19 cellular contexts compared by ENCODE assay signal in genomic region chr2:27018142-27018541, GRCh38. TPM values are rescaled to one million over a fixed set of nuclear protein-coding genes. Genes with fewer than 3 reads are reported as not detected.
DNase-seq lines count a peak whose midpoint lies in the region; ATAC-seq and TF ChIP-seq lines count a peak whose summit lies in the region.
"Had no signal": no experiment of that assay in that cellular context is flagged by ENCODE, and none has a peak within 500 bp of the region (broad histone marks: within the 10 kb centered on the region; RNA-seq: fewer than 3 reads in every experiment).

No MANE protein-coding gene starts in this region.

- H2BK120ac ChIP-seq in mesenchymal stem cell (ENCODE audit: low read depth, low read length), result no peak overlapping the region

- no peak overlapping the region for H3K14ac ChIP-seq in mesenchymal stem cell (ENCODE audit: low read length in 2 of 2)

- H2AFZ ChIP-seq in mesenchymal stem cell (ENCODE audit: low read depth, low read length), result no peak overlapping the region

- ATAC-seq in Right ventricle myocardium inferior, result peak; percentile 69
- ATAC-seq in HG02798 (IDR thresholded peaks at IDR 0.05; ENCODE audit: poor library complexity, unreplicated experiment), result no peak
- ATAC-seq: CD8-positive, alpha-beta T cell; K562; Panc1 had no signal

- no peak overlapping the region for H4K8ac ChIP-seq in mesenchymal stem cell (ENCODE audit: low read length)

- H3K36me3 ChIP-seq in right atrium auricular region (peaks cover 6% of the 10 kb centered on the region), mesenchymal stem cell (ENCODE audit: control insufficient read depth in 1 of 2, insufficient read depth in 2 of 2, low read depth in 1 of 2, low read length in 2 of 2) (peaks cover 5 to 18% of the 10 kb centered on the region in 2 experiments), subcutaneous abdominal adipose tissue (ENCODE audit: control insufficient read depth in 5 of 5, insufficient read depth in 5 of 5, low read length in 5 of 5) (peaks cover 0 to 11% (median 11%) of the 10 kb centered on the region in 5 donors)
- H3K36me3 ChIP-seq: SJCRH30 had no signal

- H3K9me3 ChIP-seq in right atrium auricular region, result no peaks in the 10 kb centered on the region
- no peaks in the 10 kb centered on the region for H3K9me3 ChIP-seq in mesenchymal stem cell (ENCODE audit: control insufficient read depth, low read length)
- H3K9me3 ChIP-seq in subcutaneous abdominal adipose tissue (ENCODE audit: control insufficient read depth in 5 of 5, low read length in 5 of 5), result no peaks in the 10 kb centered on the region

- H3K27ac ChIP-seq in right atrium auricular region (no peak overlapping the region), mesenchymal stem cell (ENCODE audit: low read length, poor library complexity, severe bottlenecking) (no peak overlapping the region), subcutaneous abdominal adipose tissue (ENCODE audit: low read depth, low read length) (peak overlapping the region; percentile 78), caudate nucleus (ENCODE audit: low read depth, low read length) (no peak overlapping the region)
- H3K27ac ChIP-seq: SJCRH30 had no signal

- intact Hi-C loops in Right ventricle myocardium inferior (cut with DNase I), result no loop called here
- intact Hi-C loops in cardiac septum (cut with DNase I), result loop anchor here (5.0 kb wide), 1 partner anchor 171 kb away; the partner anchor contains the start of gene DPYSL5

- H2BK15ac ChIP-seq in mesenchymal stem cell (ENCODE audit: low read depth, poor library complexity, severe bottlenecking), result peak overlapping the region; percentile 3

- TF ChIP-seq CTCF in right atrium auricular region (IDR thresholded peaks at IDR 0.05), result no peak

- H3K4ac ChIP-seq in mesenchymal stem cell (ENCODE audit: low read depth in 1 of 2, low read length in 2 of 2), result no peak overlapping the region

- no peak overlapping the region for H3K18ac ChIP-seq in mesenchymal stem cell (ENCODE audit: low read depth in 1 of 2, low read length in 2 of 2)

- peaks cover 3% of the 10 kb centered on the region for H3K79me1 ChIP-seq in mesenchymal stem cell (replicated peaks; ENCODE audit: low read length, poor library complexity, severe bottlenecking)

- H3K4me2 ChIP-seq in mesenchymal stem cell (ENCODE audit: low read length, poor library complexity, severe bottlenecking), result no peak overlapping the region

- H3K4me1 ChIP-seq in right atrium auricular region (peaks cover 0 to 51% of the 10 kb centered on the region in 2 donors), mesenchymal stem cell (ENCODE audit: control insufficient read depth, insufficient read depth, low read depth, low read length) (peaks cover 14% of the 10 kb centered on the region), subcutaneous abdominal adipose tissue (ENCODE audit: control insufficient read depth in 5 of 5, insufficient read depth in 5 of 5, low read length in 5 of 5) (peaks cover 18 to 76% (median 65%) of the 10 kb centered on the region in 5 donors)

- no peaks in the 10 kb centered on the region for H3K27me3 ChIP-seq in right atrium auricular region
- H3K27me3 ChIP-seq in mesenchymal stem cell (ENCODE audit: control insufficient read depth in 1 of 2, insufficient read depth in 1 of 2, low read length in 2 of 2), result no peaks in the 10 kb centered on the region
- no peaks in the 10 kb centered on the region for H3K27me3 ChIP-seq in subcutaneous abdominal adipose tissue (ENCODE audit: control insufficient read depth in 5 of 5, insufficient read depth in 4 of 5, low read length in 5 of 5)
- H3K27me3 ChIP-seq: SJCRH30 had no signal

- peak overlapping the region in 1 of 2 experiments; percentile 19 for H3K23ac ChIP-seq in mesenchymal stem cell (ENCODE audit: low read length in 2 of 2)

- peak overlapping the region in 1 of 2 experiments; percentile 32 for H2BK12ac ChIP-seq in mesenchymal stem cell (ENCODE audit: low read length in 2 of 2)

- H4K91ac ChIP-seq in mesenchymal stem cell (ENCODE audit: low read length), result peak overlapping the region; percentile 40

- H3K4me3 ChIP-seq in right atrium auricular region, result no peak overlapping the region
- H3K4me3 ChIP-seq in mesenchymal stem cell (ENCODE audit: insufficient read depth in 1 of 2, low read depth in 1 of 2, low read length in 2 of 2), result no peak overlapping the region
- no peak overlapping the region for H3K4me3 ChIP-seq in subcutaneous abdominal adipose tissue (ENCODE audit: low read depth in 1 of 5, low read length in 5 of 5)
- H3K4me3 ChIP-seq: K562, SJCRH30 had no signal

- no peak overlapping the region for H2AK5ac ChIP-seq in mesenchymal stem cell (ENCODE audit: low read length, severe bottlenecking)

- DNase-seq in Right ventricle myocardium inferior (ENCODE audit: missing footprints), result no peak
- no peak for DNase-seq in right atrium auricular region (ENCODE audit: low spot score)
- peak; percentile 73 for DNase-seq in cardiac septum (ENCODE audit: low spot score)
- DNase-seq in mesenchymal stem cell, result no peak
- DNase-seq in caudate nucleus (lab: John Stamatoyannopoulos, UW), result no peak
- no peak for DNase-seq in retina
- DNase-seq: AML-193; Calu3; CD8-positive, alpha-beta T cell; NCI-H1105 treated with DMSO at 0.1 percent for 48 hours; NCI-H2081; NCI-H2171 treated with DMSO at 0.1 percent for 48 hours; NCI-H524 treated with DMSO at 0.1 percent for 48 hours; NCI-H82; SJCRH30 had no signal

- no peak overlapping the region for H2BK5ac ChIP-seq in mesenchymal stem cell (ENCODE audit: low read depth, low read length, poor library complexity, severe bottlenecking)

- no peak overlapping the region for H3K9ac ChIP-seq in mesenchymal stem cell (ENCODE audit: low read length)
- peak overlapping the region in 2 of 5 donors; percentile 38 to 52 for H3K9ac ChIP-seq in subcutaneous abdominal adipose tissue (ENCODE audit: low read length in 5 of 5)

- 65% methylated on average over 3 of the region's 3 CpGs for WGBS in mesenchymal stem cell

RNA-seq across cellular contexts. Expression of gene TMEM214, which starts 14.6 kb away (rescaled TPM):
- total RNA-seq in Right ventricle myocardium inferior (32.7 TPM), right atrium auricular region (10 to 100 TPM; 21.0 to 41.0 TPM), cardiac septum (40.3 TPM)
- polyA plus RNA-seq in mesenchymal stem cell (2013, experiment 1 of 2), result 110 TPM
- polyA plus RNA-seq in mesenchymal stem cell (2013, experiment 2 of 2), result 107 TPM

RNA-seq across cellular contexts. Expression of gene AGBL5, which starts 33.3 kb away (rescaled TPM):
- total RNA-seq in Right ventricle myocardium inferior, result 9.9 TPM
- 1 to 10 TPM; 8.1 to 9.3 TPM for total RNA-seq in right atrium auricular region
- 11.7 TPM for total RNA-seq in cardiac septum
- 18.2 TPM for polyA plus RNA-seq in mesenchymal stem cell (2013, experiment 1 of 2)
- polyA plus RNA-seq in mesenchymal stem cell (2013, experiment 2 of 2), result 17.4 TPM

RNA-seq across cellular contexts. Expression of gene MAPRE3, which starts 47.7 kb away (rescaled TPM):
- total RNA-seq in Right ventricle myocardium inferior (58.9 TPM), right atrium auricular region (10 to 100 TPM; 20.6 to 33.4 TPM), cardiac septum (43.1 TPM)
- polyA plus RNA-seq in mesenchymal stem cell (2013, experiment 1 of 2), result 22.8 TPM
- polyA plus RNA-seq in mesenchymal stem cell (2013, experiment 2 of 2), result 23.1 TPM

RNA-seq across cellular contexts. Expression of gene OST4, which starts 53.3 kb away (rescaled TPM):
- 411 TPM for total RNA-seq in Right ventricle myocardium inferior
- total RNA-seq in right atrium auricular region, result 100 to 1,000 TPM; 379 to 465 TPM
- total RNA-seq in cardiac septum, result 339 TPM
- polyA plus RNA-seq in mesenchymal stem cell (2013, experiment 1 of 2), result 1,831 TPM
- polyA plus RNA-seq in mesenchymal stem cell (2013, experiment 2 of 2), result 1,802 TPM
